Comparison of ENCODE assay signal across 1 cellular context in the genomic region with DNA sequence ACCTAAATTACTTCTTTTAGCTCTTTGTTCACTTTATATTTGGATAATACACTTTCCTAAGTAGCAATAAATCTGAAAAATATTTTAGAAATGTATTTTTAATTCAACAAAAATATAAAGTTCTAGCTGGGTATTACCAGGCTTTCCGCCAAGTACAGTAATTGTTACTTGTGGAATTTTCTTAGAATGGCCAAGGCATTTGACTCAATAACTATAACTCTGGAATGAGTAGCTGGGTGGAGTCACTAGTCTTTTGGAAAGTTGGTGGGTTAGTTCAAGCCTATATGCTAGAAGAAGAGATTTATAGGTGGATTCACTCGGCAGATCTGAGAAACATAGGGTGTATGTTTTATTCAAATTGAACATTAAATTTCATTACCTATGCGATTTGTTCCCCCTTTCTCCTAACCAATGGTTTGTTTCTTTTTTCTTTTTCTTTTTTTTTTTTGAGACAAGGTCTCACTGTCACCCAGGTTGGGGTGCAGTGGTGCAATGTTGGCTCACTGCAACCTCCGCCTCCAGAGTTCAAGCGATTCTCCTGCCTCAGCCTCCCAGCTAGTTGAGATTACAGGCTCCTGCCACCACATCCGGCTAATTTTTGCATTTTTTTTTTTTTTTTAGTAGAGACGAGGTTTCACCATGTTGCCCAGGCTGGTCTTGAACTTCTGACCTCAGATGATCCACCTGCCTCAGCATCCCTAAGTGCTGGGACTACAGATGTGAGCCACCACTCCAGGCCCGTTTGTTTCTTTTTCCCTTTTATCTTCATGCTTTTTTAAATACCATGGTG.
TF ChIP-seq lines count a peak whose summit lies in the region.

No MANE protein-coding gene starts in this region.

TF ChIP-seq in SK-N-SH, 30 proteins besides CTCF, POLR2A, EP300 and RAD21:
- no peak for TF ChIP-seq EZH2phosphoT487 (IDR thresholded peaks at IDR 0.05; ENCODE audit: borderline replicate concordance, low read depth)
- TF ChIP-seq ELF1 (IDR thresholded peaks at IDR 0.05), result no peak
- no peak for TF ChIP-seq TAF1 (IDR thresholded peaks at IDR 0.05; ENCODE audit: borderline replicate concordance, low read depth, low read length)
- no peak for TF ChIP-seq POLR2AphosphoS5 (IDR thresholded peaks at IDR 0.05; ENCODE audit: low read depth, low read length)
- no peak for TF ChIP-seq RCOR1 (IDR thresholded peaks at IDR 0.05; ENCODE audit: low read length)
- TF ChIP-seq, protein P1, sequence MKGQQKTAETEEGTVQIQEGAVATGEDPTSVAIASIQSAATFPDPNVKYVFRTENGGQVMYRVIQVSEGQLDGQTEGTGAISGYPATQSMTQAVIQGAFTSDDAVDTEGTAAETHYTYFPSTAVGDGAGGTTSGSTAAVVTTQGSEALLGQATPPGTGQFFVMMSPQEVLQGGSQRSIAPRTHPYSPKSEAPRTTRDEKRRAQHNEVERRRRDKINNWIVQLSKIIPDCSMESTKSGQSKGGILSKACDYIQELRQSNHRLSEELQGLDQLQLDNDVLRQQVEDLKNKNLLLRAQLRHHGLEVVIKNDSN (IDR thresholded peaks at IDR 0.05; ENCODE audit: borderline replicate concordance, low read depth), result no peak
- no peak for TF ChIP-seq MXI1 (IDR thresholded peaks at IDR 0.05; ENCODE audit: low read depth, low read length)
- TF ChIP-seq TCF12 (IDR thresholded peaks at IDR 0.05), result no peak
- no peak for TF ChIP-seq RFX5 (IDR thresholded peaks at IDR 0.05; ENCODE audit: low read length)
- no peak for TF ChIP-seq NFIC (IDR thresholded peaks at IDR 0.05; ENCODE audit: borderline replicate concordance)
